Comparison of ENCODE assay signal across 8 cellular contexts in genomic region chr1:185734929-185735666, GRCh38. TPM values are rescaled to one million over a fixed set of nuclear protein-coding genes. Genes with fewer than 3 reads are reported as not detected.
DNase-seq lines count a peak whose midpoint lies in the region; ATAC-seq and TF ChIP-seq lines count a peak whose summit lies in the region.

No MANE protein-coding gene starts in this region.

- H3K4me1 Mint-ChIP-seq in central memory CD8-positive, alpha-beta T cell: peaks cover 18% of the 10 kb centered on the region
- H3K4me1 Mint-ChIP-seq in mesothelial cell of epicardium: peaks cover 31% of the 10 kb centered on the region

- no peak overlapping the region for H3K9ac ChIP-seq in HCT116 (ENCODE audit: low read length)

- CTCF ChIA-PET in A673 (lab: Charles Lee): interaction anchor here (2.3 kb wide), 1 partner anchor 15 kb away, joined by 10 read pairs; no protein-coding TSS in a partner anchor
- CTCF ChIA-PET in HCT116 (lab: Charles Lee): interaction anchor here (0.6 to 3.8 kb wide), 2 partner anchors 14 to 83 kb away, joined by 3 to 30 read pairs; no protein-coding TSS in a partner anchor

- peak overlapping the region; percentile 96 for H3K4me2 ChIP-seq in HCT116 (ENCODE audit: low read length)

- no peak for ATAC-seq in HCT116
- no peak for ATAC-seq in central memory CD8-positive, alpha-beta T cell (replicated peaks; ENCODE audit: extremely low read depth, poor library complexity, severe bottlenecking)
- ATAC-seq in GM18907 (IDR thresholded peaks at IDR 0.05; ENCODE audit: unreplicated experiment): no peak

- no peaks in the 10 kb centered on the region for H4K20me1 ChIP-seq in HCT116 (ENCODE audit: insufficient read depth)

- H3K4me3 ChIP-seq in A673 (ENCODE audit: low read depth, low read length, poor library complexity, severe bottlenecking): peak overlapping the region; percentile 72
- H3K4me3 ChIP-seq in HCT116 (replicated peaks in 1 of 2; ENCODE audit: low read depth in 1 of 2, low read length in 2 of 2): peak overlapping the region; percentile 54 to 64

- peaks cover 10% of the 10 kb centered on the region for H3K9me3 ChIP-seq in A673 (ENCODE audit: low read depth, low read length, poor library complexity, severe bottlenecking)
- H3K9me3 ChIP-seq in HCT116 (ENCODE audit: control insufficient read depth in 1 of 2, insufficient read depth in 1 of 2, low read depth in 1 of 2, low read length in 2 of 2): no peaks in the 10 kb centered on the region

- RAD21 ChIA-PET in HCT116 (lab: Charles Lee; ENCODE audit: low non-redundant PET in 1 of 2, low total read pairs in 2 of 2, uncharacterized antibody in 2 of 2, unreplicated experiment in 2 of 2): no interaction called here

- H3K27ac ChIP-seq in A673 (ENCODE audit: low read depth, low read length, poor library complexity, severe bottlenecking) (peak overlapping the region; percentile 88), HCT116 (ENCODE audit: low read depth, low read length) (no peak overlapping the region)

- peaks cover 90% of the 10 kb centered on the region for H3K27me3 Mint-ChIP-seq in central memory CD8-positive, alpha-beta T cell
- no peaks in the 10 kb centered on the region for H3K27me3 Mint-ChIP-seq in mesothelial cell of epicardium (ENCODE audit: low read depth)

- no peak overlapping the region for H3K27ac Mint-ChIP-seq in central memory CD8-positive, alpha-beta T cell (ENCODE audit: low read depth)
- peak overlapping the region; percentile 87 for H3K27ac Mint-ChIP-seq in mesothelial cell of epicardium

- no peaks in the 10 kb centered on the region for H3K9me2 ChIP-seq in HCT116 (ENCODE audit: insufficient read depth)

- peak overlapping the region; percentile 93 for H2AFZ ChIP-seq in HCT116 (ENCODE audit: low read depth, low read length, poor library complexity, severe bottlenecking)

- H3K79me2 ChIP-seq in HCT116 (ENCODE audit: insufficient read depth, low read length): no peaks in the 10 kb centered on the region

- H3K36me3 ChIP-seq in A673 (ENCODE audit: insufficient read depth, low read length, poor library complexity, severe bottlenecking): peaks cover 31% of the 10 kb centered on the region
- H3K36me3 ChIP-seq in HCT116 (ENCODE audit: control insufficient read depth in 1 of 2, insufficient read depth in 2 of 2, low read length in 2 of 2): no peaks in the 10 kb centered on the region

- intact Hi-C loops in A673 (cut with micrococcal nuclease; ENCODE audit: unreplicated experiment) (loop anchor here (5.0 kb wide), 1 partner anchor 77 kb away; no protein-coding TSS in a partner anchor), HCT116 (cut with micrococcal nuclease) (no loop called here)

- no peak for TF ChIP-seq RAD21 in HCT116 (IDR thresholded peaks at IDR 0.05; ENCODE audit: low read depth)

- POLR2A ChIA-PET in A673 (lab: Charles Lee; ENCODE audit: low non-redundant PET) (interaction anchor here (0.7 kb wide), 1 partner anchor 89 kb away, joined by 3 read pairs; no protein-coding TSS in a partner anchor), HCT116 (lab: Charles Lee) (no interaction called here)

- H3K4me3 Mint-ChIP-seq in central memory CD8-positive, alpha-beta T cell: peak overlapping the region; percentile 24
- peak overlapping the region; percentile 78 for H3K4me3 Mint-ChIP-seq in mesothelial cell of epicardium

- no peaks in the 10 kb centered on the region for H3K27me3 ChIP-seq in A673 (replicated peaks; ENCODE audit: insufficient read depth, low read depth, low read length, poor library complexity)
- no peaks in the 10 kb centered on the region for H3K27me3 ChIP-seq in HCT116 (ENCODE audit: insufficient read depth, low read length)

- TSS peak; percentile 51 for BruUV-seq in A673 (replicated peaks; lab: Mats Ljungman, UMichigan)
- BruUV-seq in HCT116 (replicated peaks; lab: Mats Ljungman, UMichigan): no TSS peak

- H3K36me3 Mint-ChIP-seq in central memory CD8-positive, alpha-beta T cell (ENCODE audit: insufficient read depth): peaks cover 5% of the 10 kb centered on the region
- H3K36me3 Mint-ChIP-seq in mesothelial cell of epicardium: peaks cover 14% of the 10 kb centered on the region

- no peak for TF ChIP-seq POLR2A in HCT116 (IDR thresholded peaks at IDR 0.05; ENCODE audit: borderline replicate concordance, extremely low read depth, insufficient read depth, insufficient read length)

- no peak for TF ChIP-seq CTCF in A673 (conservative IDR thresholded peaks at IDR 0.05; ENCODE audit: low read depth, low read length)
- no peak for TF ChIP-seq CTCF in HCT116 (IDR thresholded peaks at IDR 0.05 in 2 of 3, conservative IDR thresholded peaks at IDR 0.05 in 1 of 3; ENCODE audit: borderline replicate concordance in 1 of 3, insufficient read depth in 1 of 3, low read depth in 2 of 3, low read length in 2 of 3)
- no peak for TF ChIP-seq CTCF in mesothelial cell of epicardium (IDR thresholded peaks at IDR 0.05; ENCODE audit: unreplicated experiment)
- no peak for TF ChIP-seq CTCF in GM20000 (IDR thresholded peaks at IDR 0.05; ENCODE audit: extremely low read depth, missing control alignments)

- H3K4me1 ChIP-seq in A673 (ENCODE audit: insufficient read depth, low read length, poor library complexity, severe bottlenecking) (peaks cover 24% of the 10 kb centered on the region), HCT116 (ENCODE audit: control insufficient read depth in 1 of 2, insufficient read depth in 2 of 2, low read length in 2 of 2) (peaks cover 2 to 21% of the 10 kb centered on the region in 2 experiments; a peak in 3 of 4 replicates)

- peaks cover 12% of the 10 kb centered on the region for H3K9me3 Mint-ChIP-seq in central memory CD8-positive, alpha-beta T cell
- peaks cover 23% of the 10 kb centered on the region for H3K9me3 Mint-ChIP-seq in mesothelial cell of epicardium

- DNase-seq in A673 (ENCODE audit: low spot score): peak; percentile 55
- DNase-seq in HCT116 (ENCODE audit: low read depth, low spot score): no peak
- no peak for DNase-seq in central memory CD8-positive, alpha-beta T cell (ENCODE audit: low spot score in 2 of 2)
- DNase-seq in mesothelial cell of epicardium (ENCODE audit: low spot score in 2 of 2, unreplicated experiment in 2 of 2): no peak
- no peak for DNase-seq in GM20000 (ENCODE audit: low spot score)
- no peak for DNase-seq in SIG-M5 treated with dmso at 0.1 percent for 504 hours (lab: John Stamatoyannopoulos, UW; ENCODE audit: unreplicated experiment)
- no peak for DNase-seq in cortex of kidney (lab: John Stamatoyannopoulos, UW)

TF ChIP-seq in HCT116, 20 proteins besides CTCF, POLR2A, EP300 and RAD21:
- TF ChIP-seq CEBPB (IDR thresholded peaks at IDR 0.05; ENCODE audit: low read depth) (no peak), ZBTB33 (IDR thresholded peaks at IDR 0.05; ENCODE audit: extremely low read depth, insufficient replicate concordance, low read length) (no peak), SP1 (IDR thresholded peaks at IDR 0.05; ENCODE audit: low read depth) (no peak), TCF7L2 (IDR thresholded peaks at IDR 0.05; ENCODE audit: borderline replicate concordance, extremely low read depth, insufficient read depth, insufficient read length) (no peak), SIN3A (IDR thresholded peaks at IDR 0.05; ENCODE audit: low read depth) (no peak), EGR1 (IDR thresholded peaks at IDR 0.05; ENCODE audit: low read depth) (no peak), CBX3 (IDR thresholded peaks at IDR 0.05; ENCODE audit: low read depth) (no peak)
TF ChIP-seq in HCT116: peak in this region for 0.

RNA-seq across cellular contexts. Expression of gene HMCN1, which starts 0.9 kb away (rescaled TPM):
- total RNA-seq in A673 (2021): 134 and 182 TPM in 2 replicates
- 0.59 TPM for total RNA-seq in HCT116 (2021; ENCODE audit: unreplicated experiment)
- 0.22 and 0.42 TPM in 2 replicates for polyA plus RNA-seq in HCT116 (2012)
- total RNA-seq in mesothelial cell of epicardium: 45.5 to 48.8 TPM (median 46.4 TPM) in 3 replicates

Comparison
In these comparisons a context has a peak if more than half of its experiments do, and no peak if none do; other contexts are left out.
1. RNA of gene HMCN1, which starts 0.9 kb away (total RNA-seq): 134 to 182 TPM in A673 and 45.5 to 48.8 TPM in mesothelial cell of epicardium; 0.59 TPM in HCT116 (single experiment); every median in the first group is over 10 times any median in the second.